ENCODE assay signal across 27 cellular contexts in genomic region chr1:222301653-222302052, GRCh38.
"Had no signal": no experiment of that assay in that cellular context is flagged by ENCODE, and none has a peak within 500 bp of the region (broad histone marks: within the 10 kb centered on the region; RNA-seq: fewer than 3 reads in every experiment).

No MANE protein-coding gene starts in this region.

- H3K4me1 ChIP-seq: gastrocnemius medialis, lower lobe of right lung, parathyroid adenoma, right atrium auricular region, spleen, testis, tibial artery had no signal

- H3K27ac Mint-ChIP-seq: dendritic cell treated with granulocyte-macrophage colony-stimulating factor and Interleukin-4, amounts not matched to agents 40 ng/mL and 50 ng/mL, for 4 days; endodermal cell; naive B cell; natural killer cell treated with Interleukin-12 subunit alpha and Interleukin-12 subunit beta and Interleukin-15 and Interleukin-18, amount 100 ng/mL, for 72 hours; progenitor cell of endocrine pancreas; stimulated activated memory B cell treated with anti-CD40 and anti-IgM and Interleukin-4, amounts not matched to agents 10 μg/mL and 1 μg/mL and 100 μg/mL, for 72 hours; type B pancreatic cell had no signal

- H3K9ac ChIP-seq: parathyroid adenoma had no signal

- H3K9me3 ChIP-seq: gastrocnemius medialis, neutrophil, right atrium auricular region, testis had no signal

- H3K79me2 ChIP-seq: parathyroid adenoma had no signal

- ATAC-seq: esophagus mucosa; gastrocnemius medialis; left ventricle myocardium superior; lower lobe of right lung; natural killer cell treated with Interleukin-12 subunit alpha and Interleukin-12 subunit beta and Interleukin-15 and Interleukin-18, amount 100 ng/mL, for 72 hours; sciatic nerve; stimulated activated memory B cell treated with anti-CD40 and anti-IgM and Interleukin-4, amounts not matched to agents 10 μg/mL and 1 μg/mL and 100 μg/mL, for 72 hours; stimulated activated naive CD8-positive, alpha-beta T cell treated with anti-CD3 and anti-CD28 coated beads, Interleukin-15, Interleukin-2, amounts not matched to agents 100 U/mL and 50 U/mL, for 24 hours had no signal

- H3K4me3 ChIP-seq: gastrocnemius medialis, lower lobe of right lung, right atrium auricular region, spleen, testis, tibial artery had no signal

- H3K4me3 Mint-ChIP-seq: dendritic cell treated with granulocyte-macrophage colony-stimulating factor and Interleukin-4, amounts not matched to agents 40 ng/mL and 50 ng/mL, for 4 days; endodermal cell; natural killer cell treated with Interleukin-12 subunit alpha and Interleukin-12 subunit beta and Interleukin-15 and Interleukin-18, amount 100 ng/mL, for 72 hours; neural crest cell; stimulated activated memory B cell treated with anti-CD40 and anti-IgM and Interleukin-4, amounts not matched to agents 10 μg/mL and 1 μg/mL and 100 μg/mL, for 72 hours; type B pancreatic cell had no signal

- H3K27me3 Mint-ChIP-seq: dendritic cell treated with granulocyte-macrophage colony-stimulating factor and Interleukin-4, amounts not matched to agents 40 ng/mL and 50 ng/mL, for 4 days; progenitor cell of endocrine pancreas; stimulated activated memory B cell treated with anti-CD40 and anti-IgM and Interleukin-4, amounts not matched to agents 10 μg/mL and 1 μg/mL and 100 μg/mL, for 72 hours had no signal

- H2AFZ ChIP-seq: parathyroid adenoma had no signal

- H3K27me3 ChIP-seq: gastrocnemius medialis, neutrophil, right atrium auricular region, spleen, testis, tibial artery had no signal

- FAIRE-seq: keratinocyte had no signal

- H3K36me3 Mint-ChIP-seq: naive B cell; natural killer cell treated with Interleukin-12 subunit alpha and Interleukin-12 subunit beta and Interleukin-15 and Interleukin-18, amount 100 ng/mL, for 72 hours; stimulated activated memory B cell treated with anti-CD40 and anti-IgM and Interleukin-4, amounts not matched to agents 10 μg/mL and 1 μg/mL and 100 μg/mL, for 72 hours; type B pancreatic cell had no signal

- H3K36me3 ChIP-seq: gastrocnemius medialis, lower lobe of right lung, neutrophil, right atrium auricular region, spleen, tibial artery had no signal

- DNase-seq: effector CD8-positive, alpha-beta T cell; endodermal cell; foreskin fibroblast; gastrocnemius medialis; head of caudate nucleus; left ventricle myocardium superior; lower lobe of right lung; naive B cell; spleen; stimulated activated CD4-positive, alpha-beta T cell treated with anti-CD3 and anti-CD28 coated beads, Interleukin-4, amount 100 ng/mL, for 4 hours; stimulated activated naive CD8-positive, alpha-beta T cell treated with anti-CD3 and anti-CD28 coated beads, Interleukin-15, Interleukin-2, amounts not matched to agents 100 U/mL and 50 U/mL, for 24 hours; substantia nigra; testis; tibial artery had no signal

- H3K27ac ChIP-seq: epithelial cell of prostate, gastrocnemius medialis, lower lobe of right lung, neutrophil, parathyroid adenoma, right atrium auricular region, spleen, testis, tibial artery had no signal

- H3K9me3 Mint-ChIP-seq: natural killer cell treated with Interleukin-12 subunit alpha and Interleukin-12 subunit beta and Interleukin-15 and Interleukin-18, amount 100 ng/mL, for 72 hours had no signal

- H3K4me1 Mint-ChIP-seq: endodermal cell; naive B cell; neural crest cell; stimulated activated memory B cell treated with anti-CD40 and anti-IgM and Interleukin-4, amounts not matched to agents 10 μg/mL and 1 μg/mL and 100 μg/mL, for 72 hours had no signal
